8 cellular contexts compared by ENCODE assay signal in genomic region chr2:204072443-204073324, GRCh38.
DNase-seq lines count a peak whose midpoint lies in the region; ATAC-seq and TF ChIP-seq lines count a peak whose summit lies in the region.

No MANE protein-coding gene starts in this region.

- TF ChIP-seq CTCF in GM13977 (IDR thresholded peaks at IDR 0.05; ENCODE audit: extremely low read depth, insufficient read depth, missing control alignments) (peak; percentile 65), NB4 (IDR thresholded peaks at IDR 0.05; ENCODE audit: low read depth, low read length) (peak; percentile 70)

- DNase-seq in AG08395 (ENCODE audit: low spot score) (peak; percentile 25), GM13977 (ENCODE audit: low spot score) (peak; percentile 29), NB4 (ENCODE audit: low read depth) (peak; percentile 42), foreskin melanocyte (peak; percentile 14), COR-L47 (lab: John Stamatoyannopoulos, UW) (no peak)
- DNase-seq in activated CD8-positive, alpha-beta memory T cell treated with anti-CD3 and anti-CD28 coated beads, Interleukin-2, amount 50 U/mL, for 48 hours: peak; percentile 91
- DNase-seq in stimulated activated CD4-positive, alpha-beta T cell treated with anti-CD3 and anti-CD28 coated beads, Interleukin-1b, Interleukin-23, amount 100 ng/mL, for 4 hours (ENCODE audit: low read depth in 2 of 2): peak; percentile 48 to 67

- no peak for ATAC-seq in HG03108 (IDR thresholded peaks at IDR 0.05; ENCODE audit: unreplicated experiment)

- in situ Hi-C loops in GM13977 (cut with MboI; ENCODE audit: low pct_unique_long_range_greater_than_20kb, low sequenced_read_pairs, unreplicated experiment): no loop called here

- TF ChIP-seq POLR2A in NB4 (IDR thresholded peaks at IDR 0.05; ENCODE audit: extremely low read depth, insufficient read length): no peak

- no peak overlapping the region for H3K4me3 ChIP-seq in NB4 (ENCODE audit: low read depth, low read length)
